ENCODE assay signal across 8 cellular contexts in genomic region chr3:100554373-100554676, GRCh38. TPM values are rescaled to one million over a fixed set of nuclear protein-coding genes. Genes with fewer than 3 reads are reported as not detected.
"Had no signal": no experiment of that assay in that cellular context is flagged by ENCODE, and none has a peak within 500 bp of the region (broad histone marks: within the 10 kb centered on the region; RNA-seq: fewer than 3 reads in every experiment).

No MANE protein-coding gene starts in this region.

- H3K4me2 ChIP-seq: GM23338 had no signal

- H3K4me3 ChIP-seq: GM23338 had no signal

- ATAC-seq: GM23338 had no signal

- FAIRE-seq: H1, H54, HTR-8/SVneo had no signal

- DNase-seq: H9, HCEC 1CT, KBM-7 had no signal

- H2AFZ ChIP-seq: GM23338 had no signal

RNA-seq across cellular contexts. Expression of gene ADGRG7, which starts 55.1 kb away (rescaled TPM):
- total RNA-seq: GM23338, H1, H9 had no signal
- polyA plus RNA-seq: GM23338, H1, IgD-negative memory B cell had no signal
